Comparison of ENCODE assay signal across 7 cellular contexts in genomic region chr5:148998174-148998797, GRCh38.
DNase-seq lines count a peak whose midpoint lies in the region; ATAC-seq and TF ChIP-seq lines count a peak whose summit lies in the region.

No MANE protein-coding gene starts in this region.

- ATAC-seq in DND-41 (ENCODE audit: insufficient read depth, low read depth) (peak; percentile 40; the same call in 1 of the 3 replicates), GM19328 (IDR thresholded peaks at IDR 0.05; ENCODE audit: unreplicated experiment) (peak; percentile 51)

- H3K4me2 ChIP-seq in DND-41 (ENCODE audit: insufficient read depth, low read length) (no peak overlapping the region), fibroblast of lung (ENCODE audit: extremely low read depth, insufficient read depth, low read length) (no peak overlapping the region), osteoblast (ENCODE audit: insufficient read depth, low read length) (no peak overlapping the region)

- H4K20me1 ChIP-seq in DND-41 (ENCODE audit: insufficient read depth, low read length) (no peaks in the 10 kb centered on the region), fibroblast of lung (ENCODE audit: control insufficient read depth, extremely low read depth, insufficient read depth, low read length) (no peaks in the 10 kb centered on the region), osteoblast (ENCODE audit: insufficient read depth, low read length) (no peaks in the 10 kb centered on the region)

- H3K9ac ChIP-seq in DND-41 (ENCODE audit: low read depth, low read length) (no peak overlapping the region), fibroblast of lung (ENCODE audit: insufficient read depth, low read length) (no peak overlapping the region)

- H3K36me3 ChIP-seq in DND-41 (ENCODE audit: insufficient read depth, low read length) = no peaks in the 10 kb centered on the region
- no peaks in the 10 kb centered on the region for H3K36me3 ChIP-seq in fibroblast of lung (ENCODE audit: control insufficient read depth, insufficient read depth, low read length)
- H3K36me3 ChIP-seq in osteoblast (ENCODE audit: insufficient read depth, low read length) = no peaks in the 10 kb centered on the region

- H2AFZ ChIP-seq in DND-41 (ENCODE audit: low read depth, low read length) (no peak overlapping the region), fibroblast of lung (ENCODE audit: low read length) (no peak overlapping the region), osteoblast (ENCODE audit: low read length) (no peak overlapping the region)

- H3K27me3 ChIP-seq in DND-41 (ENCODE audit: insufficient read depth, low read length, poor library complexity) (no peaks in the 10 kb centered on the region), fibroblast of lung (ENCODE audit: control insufficient read depth, insufficient read depth, low read length) (no peaks in the 10 kb centered on the region), osteoblast (ENCODE audit: insufficient read depth, low read length) (no peaks in the 10 kb centered on the region)

- H3K79me2 ChIP-seq in DND-41 (ENCODE audit: insufficient read depth, low read length) (no peaks in the 10 kb centered on the region), fibroblast of lung (ENCODE audit: control insufficient read depth, insufficient read depth, low read length) (no peaks in the 10 kb centered on the region), osteoblast (ENCODE audit: insufficient read depth, low read length) (no peaks in the 10 kb centered on the region)

- H3K9me3 ChIP-seq in DND-41 (ENCODE audit: insufficient read depth, low read length, severe bottlenecking) (no peaks in the 10 kb centered on the region), fibroblast of lung (ENCODE audit: control insufficient read depth, insufficient read depth, low read depth, low read length) (no peaks in the 10 kb centered on the region), osteoblast (ENCODE audit: low read depth, low read length) (no peaks in the 10 kb centered on the region)

- H3K4me1 ChIP-seq in DND-41 (ENCODE audit: insufficient read depth, low read length) (no peaks in the 10 kb centered on the region), fibroblast of lung (ENCODE audit: control insufficient read depth, extremely low read depth, insufficient read depth, low read length) (peaks cover 16% of the 10 kb centered on the region), osteoblast (ENCODE audit: insufficient read depth, low read length) (peaks cover 32% of the 10 kb centered on the region)

- TF ChIP-seq CTCF in DND-41 (IDR thresholded peaks at IDR 0.05; ENCODE audit: borderline replicate concordance, extremely low read depth, low read length, poor library complexity, severe bottlenecking) (peak; percentile 64), fibroblast of lung (conservative IDR thresholded peaks at IDR 0.05 in 1 of 2, IDR thresholded peaks at IDR 0.05 in 1 of 2; ENCODE audit: low read depth in 1 of 2, low read length in 2 of 2) (peak; percentile 55 to 67), osteoblast (IDR thresholded peaks at IDR 0.05; ENCODE audit: extremely low read depth, low read depth, low read length) (peak; percentile 72)

- H3K27ac ChIP-seq in DND-41 (ENCODE audit: low read length) (no peak overlapping the region), fibroblast of lung (ENCODE audit: insufficient read depth, low read length) (no peak overlapping the region), osteoblast (ENCODE audit: low read depth, low read length) (no peak overlapping the region)

- no peak overlapping the region for H3K4me3 ChIP-seq in DND-41 (ENCODE audit: low read depth in 1 of 2, low read length in 2 of 2)
- no peak overlapping the region for H3K4me3 ChIP-seq in fibroblast of lung (replicated peaks in 1 of 4; ENCODE audit: control extremely low read depth in 1 of 4, insufficient read depth in 1 of 4, low read depth in 3 of 4, low read length in 4 of 4)
- no peak overlapping the region for H3K4me3 ChIP-seq in osteoblast (ENCODE audit: insufficient read depth, low read length)

- no peak for DNase-seq in DND-41
- peak; percentile 82 for DNase-seq in LHCN-M2 (ENCODE audit: low read depth)
- DNase-seq in SKM-1 treated with dmso at 0.1 percent for 144 hours (lab: John Stamatoyannopoulos, UW; ENCODE audit: unreplicated experiment) = peak; percentile 60
- DNase-seq in fibroblast of lung (ENCODE audit: low read depth in 2 of 2) = peak; percentile 50 to 82
- no peak for DNase-seq in osteoblast (ENCODE audit: insufficient read length, low spot score, missing footprints)
- DNase-seq in cortex of kidney (lab: John Stamatoyannopoulos, UW) = no peak

Comparison
In these comparisons a context has a peak if more than half of its experiments do, and no peak if none do; other contexts are left out.
1. DNase-seq: peak in LHCN-M2 (single experiment), SKM-1 treated with dmso at 0.1 percent for 144 hours (single experiment) and fibroblast of lung (2 of 2); none in DND-41 (single experiment), osteoblast (single experiment) and cortex of kidney (single experiment).
2. Peak in every context shown above with its lines, with median percentiles within 50 percentile points of each other: CTCF ChIP-seq.